1 cellular context compared by ENCODE assay signal in the genomic region with DNA sequence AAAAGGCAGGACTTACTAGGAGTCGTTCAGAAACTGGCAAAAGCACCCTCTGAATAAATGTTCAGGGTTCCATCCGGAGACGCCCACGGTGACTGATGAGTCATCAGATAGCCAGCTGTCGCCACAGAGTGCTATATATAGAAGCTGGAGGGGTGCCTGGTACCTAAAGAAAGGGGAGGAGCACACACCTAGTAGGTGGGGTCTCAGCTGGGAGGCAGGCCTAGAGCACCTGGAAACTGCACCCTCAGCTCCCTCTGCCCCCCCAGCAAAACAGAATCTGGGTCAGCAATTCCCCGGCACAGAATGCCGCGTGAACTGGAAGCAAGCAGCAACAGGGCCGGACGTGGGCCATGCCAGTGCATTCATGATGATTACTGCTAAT.
TF ChIP-seq lines count a peak whose summit lies in the region.

No MANE protein-coding gene starts in this region.

TF ChIP-seq in K562, 482 proteins besides CTCF, POLR2A, EP300 and RAD21 (continued from another document):
- no peak for TF ChIP-seq FOXP1 (CRISPR knock-in tag; IDR thresholded peaks at IDR 0.05)
- no peak for TF ChIP-seq ZNF79 (CRISPR knock-in tag; IDR thresholded peaks at IDR 0.05; ENCODE audit: low read depth)
- no peak for TF ChIP-seq RBM25 (IDR thresholded peaks at IDR 0.05; ENCODE audit: low read depth, low read length, severe bottlenecking)
